ENCODE assay signal across 1 cellular context in the genomic region with DNA sequence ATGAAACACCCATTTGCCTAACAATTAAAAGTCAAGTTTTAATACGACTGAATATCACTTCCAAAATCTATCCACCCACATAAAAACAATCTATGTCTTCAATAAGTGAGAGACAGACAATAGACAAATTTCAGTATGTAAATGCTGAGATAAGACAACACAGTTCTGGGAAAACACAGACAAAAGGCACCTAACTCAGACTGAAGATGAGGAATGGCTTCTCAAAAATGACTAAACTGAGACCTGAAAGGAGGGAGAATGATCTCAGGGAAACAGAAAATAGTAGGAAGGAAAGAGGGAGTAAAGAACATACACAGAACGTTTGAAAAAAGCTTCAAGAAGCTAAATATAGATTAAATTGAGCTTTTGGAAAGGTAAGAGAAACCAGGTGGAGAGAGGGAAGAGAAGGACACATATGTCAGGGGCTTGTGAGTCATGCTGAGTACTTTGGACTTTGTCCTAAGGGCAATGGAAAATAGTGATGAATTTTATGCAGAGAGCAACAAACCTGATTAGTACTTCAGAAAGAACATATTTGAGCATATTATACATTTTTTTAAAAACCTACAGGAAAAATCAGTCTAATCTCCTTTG.
TF ChIP-seq lines count a peak whose summit lies in the region.

No MANE protein-coding gene starts in this region.

TF ChIP-seq in HepG2, 621 proteins besides CTCF, POLR2A, EP300 and RAD21 (continued from another document and continues in another):
- TF ChIP-seq ZNF451 (CRISPR knock-in tag; IDR thresholded peaks at IDR 0.05) (no peak), ZNF326 (CRISPR knock-in tag; IDR thresholded peaks at IDR 0.05; ENCODE audit: borderline replicate concordance) (no peak), BORCS8-MEF2B (CRISPR knock-in tag; IDR thresholded peaks at IDR 0.05) (no peak), CC2D1A (CRISPR knock-in tag; IDR thresholded peaks at IDR 0.05) (no peak), KAT8 (CRISPR knock-in tag; IDR thresholded peaks at IDR 0.05) (no peak), CREM (IDR thresholded peaks at IDR 0.05) (peak; percentile 29; the same call in 1 of the 2 replicates), CREM (CRISPR knock-in tag; IDR thresholded peaks at IDR 0.05) (no peak), CEBPB (IDR thresholded peaks at IDR 0.05; ENCODE audit: borderline replicate concordance, low read depth, low read length) (no peak), HOXA7 (CRISPR knock-in tag; IDR thresholded peaks at IDR 0.05) (no peak), RXRA (CRISPR knock-in tag; IDR thresholded peaks at IDR 0.05) (no peak), TRIM24 (CRISPR knock-in tag; IDR thresholded peaks at IDR 0.05) (no peak), GATAD2A (CRISPR knock-in tag; IDR thresholded peaks at IDR 0.05) (peak; percentile 46; the same call in 1 of the 2 replicates), SNAPC2 (CRISPR knock-in tag; IDR thresholded peaks at IDR 0.05) (no peak), GTF3A (CRISPR knock-in tag; conservative IDR thresholded peaks at IDR 0.05) (no peak), ZNF816 (CRISPR knock-in tag; IDR thresholded peaks at IDR 0.05; ENCODE audit: borderline replicate concordance) (no peak), ZNF772 (CRISPR knock-in tag; IDR thresholded peaks at IDR 0.05) (no peak), NR2F1 (CRISPR knock-in tag; IDR thresholded peaks at IDR 0.05) (no peak), ZNF737 (CRISPR knock-in tag; IDR thresholded peaks at IDR 0.05; ENCODE audit: borderline replicate concordance) (no peak), ZNF605 (CRISPR knock-in tag; IDR thresholded peaks at IDR 0.05) (no peak), SMC3 (IDR thresholded peaks at IDR 0.05; ENCODE audit: low read length) (no peak), MIER2 (CRISPR knock-in tag; IDR thresholded peaks at IDR 0.05) (no peak), NBN (conservative IDR thresholded peaks at IDR 0.05) (no peak), ZFY (CRISPR knock-in tag; IDR thresholded peaks at IDR 0.05) (no peak), KLF6 (CRISPR knock-in tag; IDR thresholded peaks at IDR 0.05) (no peak), ZNF496 (CRISPR knock-in tag; IDR thresholded peaks at IDR 0.05; ENCODE audit: insufficient replicate concordance) (no peak), FOXP1 (IDR thresholded peaks at IDR 0.05) (no peak), FOXP1 (CRISPR knock-in tag; IDR thresholded peaks at IDR 0.05) (no peak), ZNF652 (CRISPR knock-in tag; IDR thresholded peaks at IDR 0.05; ENCODE audit: borderline replicate concordance, low read depth) (no peak), ZNF747 (CRISPR knock-in tag; IDR thresholded peaks at IDR 0.05; ENCODE audit: borderline replicate concordance) (no peak), SSRP1 (CRISPR knock-in tag; IDR thresholded peaks at IDR 0.05) (no peak), BHLHE40 (IDR thresholded peaks at IDR 0.05; ENCODE audit: low read length) (no peak), ZSCAN9 (CRISPR knock-in tag; IDR thresholded peaks at IDR 0.05; ENCODE audit: borderline replicate concordance) (no peak), DMAP1 (CRISPR knock-in tag; IDR thresholded peaks at IDR 0.05) (no peak), THAP11 (CRISPR knock-in tag; IDR thresholded peaks at IDR 0.05) (0 out of 2 replicates have a peak, but pooled peaks have one; percentile 12), HNF4A (CRISPR knock-in tag; IDR thresholded peaks at IDR 0.05) (peak; percentile 89), ZNF563 (CRISPR knock-in tag; IDR thresholded peaks at IDR 0.05) (no peak), SAP130 (CRISPR knock-in tag; IDR thresholded peaks at IDR 0.05; ENCODE audit: low read depth) (peak; percentile 57; the same call in 1 of the 2 replicates), ZNF776 (CRISPR knock-in tag; IDR thresholded peaks at IDR 0.05) (no peak), ZNF670 (CRISPR knock-in tag; IDR thresholded peaks at IDR 0.05; ENCODE audit: borderline replicate concordance) (no peak), ZNF530 (CRISPR knock-in tag; IDR thresholded peaks at IDR 0.05; ENCODE audit: low read depth) (no peak), TCF7 (IDR thresholded peaks at IDR 0.05; ENCODE audit: low read depth) (no peak), DNMT3B (CRISPR knock-in tag; conservative IDR thresholded peaks at IDR 0.05) (no peak), ETV5 (CRISPR knock-in tag; IDR thresholded peaks at IDR 0.05; ENCODE audit: borderline replicate concordance) (no peak)
- TF ChIP-seq, protein P1, sequence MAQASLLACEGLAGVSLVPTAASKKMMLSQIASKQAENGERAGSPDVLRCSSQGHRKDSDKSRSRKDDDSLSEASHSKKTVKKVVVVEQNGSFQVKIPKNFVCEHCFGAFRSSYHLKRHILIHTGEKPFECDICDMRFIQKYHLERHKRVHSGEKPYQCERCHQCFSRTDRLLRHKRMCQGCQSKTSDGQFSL (CRISPR knock-in tag; IDR thresholded peaks at IDR 0.05): no peak
- TF ChIP-seq, protein P2, sequence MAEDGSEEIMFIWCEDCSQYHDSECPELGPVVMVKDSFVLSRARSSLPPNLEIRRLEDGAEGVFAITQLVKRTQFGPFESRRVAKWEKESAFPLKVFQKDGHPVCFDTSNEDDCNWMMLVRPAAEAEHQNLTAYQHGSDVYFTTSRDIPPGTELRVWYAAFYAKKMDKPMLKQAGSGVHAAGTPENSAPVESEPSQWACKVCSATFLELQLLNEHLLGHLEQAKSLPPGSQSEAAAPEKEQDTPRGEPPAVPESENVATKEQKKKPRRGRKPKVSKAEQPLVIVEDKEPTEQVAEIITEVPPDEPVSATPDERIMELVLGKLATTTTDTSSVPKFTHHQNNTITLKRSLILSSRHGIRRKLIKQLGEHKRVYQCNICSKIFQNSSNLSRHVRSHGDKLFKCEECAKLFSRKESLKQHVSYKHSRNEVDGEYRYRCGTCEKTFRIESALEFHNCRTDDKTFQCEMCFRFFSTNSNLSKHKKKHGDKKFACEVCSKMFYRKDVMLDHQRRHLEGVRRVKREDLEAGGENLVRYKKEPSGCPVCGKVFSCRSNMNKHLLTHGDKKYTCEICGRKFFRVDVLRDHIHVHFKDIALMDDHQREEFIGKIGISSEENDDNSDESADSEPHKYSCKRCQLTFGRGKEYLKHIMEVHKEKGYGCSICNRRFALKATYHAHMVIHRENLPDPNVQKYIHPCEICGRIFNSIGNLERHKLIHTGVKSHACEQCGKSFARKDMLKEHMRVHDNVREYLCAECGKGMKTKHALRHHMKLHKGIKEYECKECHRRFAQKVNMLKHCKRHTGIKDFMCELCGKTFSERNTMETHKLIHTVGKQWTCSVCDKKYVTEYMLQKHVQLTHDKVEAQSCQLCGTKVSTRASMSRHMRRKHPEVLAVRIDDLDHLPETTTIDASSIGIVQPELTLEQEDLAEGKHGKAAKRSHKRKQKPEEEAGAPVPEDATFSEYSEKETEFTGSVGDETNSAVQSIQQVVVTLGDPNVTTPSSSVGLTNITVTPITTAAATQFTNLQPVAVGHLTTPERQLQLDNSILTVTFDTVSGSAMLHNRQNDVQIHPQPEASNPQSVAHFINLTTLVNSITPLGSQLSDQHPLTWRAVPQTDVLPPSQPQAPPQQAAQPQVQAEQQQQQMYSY (CRISPR knock-in tag; IDR thresholded peaks at IDR 0.05): no peak
- TF ChIP-seq, protein P3, sequence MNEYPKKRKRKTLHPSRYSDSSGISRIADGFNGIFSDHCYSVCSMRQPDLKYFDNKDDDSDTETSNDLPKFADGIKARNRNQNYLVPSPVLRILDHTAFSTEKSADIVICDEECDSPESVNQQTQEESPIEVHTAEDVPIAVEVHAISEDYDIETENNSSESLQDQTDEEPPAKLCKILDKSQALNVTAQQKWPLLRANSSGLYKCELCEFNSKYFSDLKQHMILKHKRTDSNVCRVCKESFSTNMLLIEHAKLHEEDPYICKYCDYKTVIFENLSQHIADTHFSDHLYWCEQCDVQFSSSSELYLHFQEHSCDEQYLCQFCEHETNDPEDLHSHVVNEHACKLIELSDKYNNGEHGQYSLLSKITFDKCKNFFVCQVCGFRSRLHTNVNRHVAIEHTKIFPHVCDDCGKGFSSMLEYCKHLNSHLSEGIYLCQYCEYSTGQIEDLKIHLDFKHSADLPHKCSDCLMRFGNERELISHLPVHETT (CRISPR knock-in tag; conservative IDR thresholded peaks at IDR 0.05): no peak
- TF ChIP-seq, protein P4, sequence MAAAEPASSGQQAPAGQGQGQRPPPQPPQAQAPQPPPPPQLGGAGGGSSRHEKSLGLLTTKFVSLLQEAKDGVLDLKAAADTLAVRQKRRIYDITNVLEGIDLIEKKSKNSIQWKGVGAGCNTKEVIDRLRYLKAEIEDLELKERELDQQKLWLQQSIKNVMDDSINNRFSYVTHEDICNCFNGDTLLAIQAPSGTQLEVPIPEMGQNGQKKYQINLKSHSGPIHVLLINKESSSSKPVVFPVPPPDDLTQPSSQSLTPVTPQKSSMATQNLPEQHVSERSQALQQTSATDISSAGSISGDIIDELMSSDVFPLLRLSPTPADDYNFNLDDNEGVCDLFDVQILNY (CRISPR knock-in tag; conservative IDR thresholded peaks at IDR 0.05): no peak
- TF ChIP-seq, protein P5, sequence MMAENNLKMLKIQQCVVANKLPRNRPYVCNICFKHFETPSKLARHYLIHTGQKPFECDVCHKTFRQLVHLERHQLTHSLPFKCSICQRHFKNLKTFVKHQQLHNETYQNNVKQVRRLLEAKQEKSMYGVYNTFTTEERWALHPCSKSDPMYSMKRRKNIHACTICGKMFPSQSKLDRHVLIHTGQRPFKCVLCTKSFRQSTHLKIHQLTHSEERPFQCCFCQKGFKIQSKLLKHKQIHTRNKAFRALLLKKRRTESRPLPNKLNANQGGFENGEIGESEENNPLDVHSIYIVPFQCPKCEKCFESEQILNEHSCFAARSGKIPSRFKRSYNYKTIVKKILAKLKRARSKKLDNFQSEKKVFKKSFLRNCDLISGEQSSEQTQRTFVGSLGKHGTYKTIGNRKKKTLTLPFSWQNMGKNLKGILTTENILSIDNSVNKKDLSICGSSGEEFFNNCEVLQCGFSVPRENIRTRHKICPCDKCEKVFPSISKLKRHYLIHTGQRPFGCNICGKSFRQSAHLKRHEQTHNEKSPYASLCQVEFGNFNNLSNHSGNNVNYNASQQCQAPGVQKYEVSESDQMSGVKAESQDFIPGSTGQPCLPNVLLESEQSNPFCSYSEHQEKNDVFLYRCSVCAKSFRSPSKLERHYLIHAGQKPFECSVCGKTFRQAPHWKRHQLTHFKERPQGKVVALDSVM (CRISPR knock-in tag; IDR thresholded peaks at IDR 0.05): no peak
- TF ChIP-seq, protein P6, sequence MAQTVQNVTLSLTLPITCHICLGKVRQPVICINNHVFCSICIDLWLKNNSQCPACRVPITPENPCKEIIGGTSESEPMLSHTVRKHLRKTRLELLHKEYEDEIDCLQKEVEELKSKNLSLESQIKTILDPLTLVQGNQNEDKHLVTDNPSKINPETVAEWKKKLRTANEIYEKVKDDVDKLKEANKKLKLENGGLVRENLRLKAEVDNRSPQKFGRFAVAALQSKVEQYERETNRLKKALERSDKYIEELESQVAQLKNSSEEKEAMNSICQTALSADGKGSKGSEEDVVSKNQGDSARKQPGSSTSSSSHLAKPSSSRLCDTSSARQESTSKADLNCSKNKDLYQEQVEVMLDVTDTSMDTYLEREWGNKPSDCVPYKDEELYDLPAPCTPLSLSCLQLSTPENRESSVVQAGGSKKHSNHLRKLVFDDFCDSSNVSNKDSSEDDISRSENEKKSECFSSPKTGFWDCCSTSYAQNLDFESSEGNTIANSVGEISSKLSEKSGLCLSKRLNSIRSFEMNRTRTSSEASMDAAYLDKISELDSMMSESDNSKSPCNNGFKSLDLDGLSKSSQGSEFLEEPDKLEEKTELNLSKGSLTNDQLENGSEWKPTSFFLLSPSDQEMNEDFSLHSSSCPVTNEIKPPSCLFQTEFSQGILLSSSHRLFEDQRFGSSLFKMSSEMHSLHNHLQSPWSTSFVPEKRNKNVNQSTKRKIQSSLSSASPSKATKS (CRISPR knock-in tag; IDR thresholded peaks at IDR 0.05): no peak
- TF ChIP-seq, protein P7, sequence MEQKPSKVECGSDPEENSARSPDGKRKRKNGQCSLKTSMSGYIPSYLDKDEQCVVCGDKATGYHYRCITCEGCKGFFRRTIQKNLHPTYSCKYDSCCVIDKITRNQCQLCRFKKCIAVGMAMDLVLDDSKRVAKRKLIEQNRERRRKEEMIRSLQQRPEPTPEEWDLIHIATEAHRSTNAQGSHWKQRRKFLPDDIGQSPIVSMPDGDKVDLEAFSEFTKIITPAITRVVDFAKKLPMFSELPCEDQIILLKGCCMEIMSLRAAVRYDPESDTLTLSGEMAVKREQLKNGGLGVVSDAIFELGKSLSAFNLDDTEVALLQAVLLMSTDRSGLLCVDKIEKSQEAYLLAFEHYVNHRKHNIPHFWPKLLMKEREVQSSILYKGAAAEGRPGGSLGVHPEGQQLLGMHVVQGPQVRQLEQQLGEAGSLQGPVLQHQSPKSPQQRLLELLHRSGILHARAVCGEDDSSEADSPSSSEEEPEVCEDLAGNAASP (CRISPR knock-in tag; IDR thresholded peaks at IDR 0.05; ENCODE audit: borderline replicate concordance): no peak; the same call in 1 of the 2 replicates
- TF ChIP-seq, protein P8, sequence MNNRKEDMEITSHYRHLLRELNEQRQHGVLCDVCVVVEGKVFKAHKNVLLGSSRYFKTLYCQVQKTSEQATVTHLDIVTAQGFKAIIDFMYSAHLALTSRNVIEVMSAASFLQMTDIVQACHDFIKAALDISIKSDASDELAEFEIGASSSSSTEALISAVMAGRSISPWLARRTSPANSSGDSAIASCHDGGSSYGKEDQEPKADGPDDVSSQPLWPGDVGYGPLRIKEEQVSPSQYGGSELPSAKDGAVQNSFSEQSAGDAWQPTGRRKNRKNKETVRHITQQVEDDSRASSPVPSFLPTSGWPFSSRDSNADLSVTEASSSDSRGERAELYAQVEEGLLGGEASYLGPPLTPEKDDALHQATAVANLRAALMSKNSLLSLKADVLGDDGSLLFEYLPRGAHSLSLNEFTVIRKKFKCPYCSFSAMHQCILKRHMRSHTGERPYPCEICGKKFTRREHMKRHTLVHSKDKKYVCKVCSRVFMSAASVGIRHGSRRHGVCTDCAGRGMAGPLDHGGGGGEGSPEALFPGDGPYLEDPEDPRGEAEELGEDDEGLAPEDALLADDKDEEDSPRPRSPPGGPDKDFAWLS (CRISPR knock-in tag; IDR thresholded peaks at IDR 0.05; ENCODE audit: borderline replicate concordance): no peak
- TF ChIP-seq, protein P9, sequence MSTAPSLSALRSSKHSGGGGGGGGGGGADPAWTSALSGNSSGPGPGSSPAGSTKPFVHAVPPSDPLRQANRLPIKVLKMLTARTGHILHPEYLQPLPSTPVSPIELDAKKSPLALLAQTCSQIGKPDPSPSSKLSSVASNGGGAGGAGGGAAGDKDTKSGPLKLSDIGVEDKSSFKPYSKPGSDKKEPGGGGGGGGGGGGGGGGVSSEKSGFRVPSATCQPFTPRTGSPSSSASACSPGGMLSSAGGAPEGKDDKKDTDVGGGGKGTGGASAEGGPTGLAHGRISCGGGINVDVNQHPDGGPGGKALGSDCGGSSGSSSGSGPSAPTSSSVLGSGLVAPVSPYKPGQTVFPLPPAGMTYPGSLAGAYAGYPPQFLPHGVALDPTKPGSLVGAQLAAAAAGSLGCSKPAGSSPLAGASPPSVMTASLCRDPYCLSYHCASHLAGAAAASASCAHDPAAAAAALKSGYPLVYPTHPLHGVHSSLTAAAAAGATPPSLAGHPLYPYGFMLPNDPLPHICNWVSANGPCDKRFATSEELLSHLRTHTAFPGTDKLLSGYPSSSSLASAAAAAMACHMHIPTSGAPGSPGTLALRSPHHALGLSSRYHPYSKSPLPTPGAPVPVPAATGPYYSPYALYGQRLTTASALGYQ (CRISPR knock-in tag; IDR thresholded peaks at IDR 0.05): no peak
